ENCODE assay signal across 7 cellular contexts in genomic region chr17:78159575-78160158, GRCh38. TPM values are rescaled to one million over a fixed set of nuclear protein-coding genes. Genes with fewer than 3 reads are reported as not detected.
A peak's percentile ranks its signal among the peaks of the same experiment; 100 is the strongest.
DNase-seq lines count a peak whose midpoint lies in the region; ATAC-seq and TF ChIP-seq lines count a peak whose summit lies in the region.

No MANE protein-coding gene starts in this region.

- intact Hi-C loops in adrenal gland (cut with DNase I) = no loop called here

- no peak overlapping the region for H3K27ac ChIP-seq in trophoblast cell (ENCODE audit: low read depth, low read length)
- no peak overlapping the region for H3K27ac ChIP-seq in adrenal gland

- H3K36me3 Mint-ChIP-seq in activated T-cell treated with anti-CD3 and anti-CD28 coated beads, Interleukin-2, amount 50 U/mL, for 72 hours (ENCODE audit: insufficient read depth in 2 of 2) = no peaks in the 10 kb centered on the region
- no peaks in the 10 kb centered on the region for H3K36me3 Mint-ChIP-seq in natural killer cell treated with Interleukin-12 subunit alpha and Interleukin-12 subunit beta and Interleukin-15 and Interleukin-18, amount 100 ng/mL, for 72 hours

- no peaks in the 10 kb centered on the region for H3K27me3 Mint-ChIP-seq in activated T-cell treated with anti-CD3 and anti-CD28 coated beads, Interleukin-2, amount 50 U/mL, for 72 hours (ENCODE audit: low read depth)
- peaks cover 0 to 3% of the 10 kb centered on the region in 2 donors for H3K27me3 Mint-ChIP-seq in natural killer cell treated with Interleukin-12 subunit alpha and Interleukin-12 subunit beta and Interleukin-15 and Interleukin-18, amount 100 ng/mL, for 72 hours

- H3K36me3 ChIP-seq in trophoblast cell (ENCODE audit: control insufficient read depth in 1 of 2, insufficient read depth in 2 of 2, low read length in 2 of 2) = no peaks in the 10 kb centered on the region
- H3K36me3 ChIP-seq in adrenal gland (replicated peaks in 1 of 2) = no peaks in the 10 kb centered on the region

- H3K27ac Mint-ChIP-seq in activated T-cell treated with anti-CD3 and anti-CD28 coated beads, Interleukin-2, amount 50 U/mL, for 72 hours = peak overlapping the region; percentile 74
- no peak overlapping the region for H3K27ac Mint-ChIP-seq in natural killer cell treated with Interleukin-12 subunit alpha and Interleukin-12 subunit beta and Interleukin-15 and Interleukin-18, amount 100 ng/mL, for 72 hours

- H3K18ac ChIP-seq in trophoblast cell (ENCODE audit: low read length) = no peak overlapping the region

- no peak overlapping the region for H3K9ac ChIP-seq in trophoblast cell (ENCODE audit: low read length)

- no peak overlapping the region for H2AK5ac ChIP-seq in trophoblast cell (ENCODE audit: low read length)

- no peak overlapping the region for H3K14ac ChIP-seq in trophoblast cell (ENCODE audit: low read length)

- H3K4me3 ChIP-seq in trophoblast cell (ENCODE audit: low read depth, low read length) = no peak overlapping the region
- H3K4me3 ChIP-seq in adrenal gland = no peak overlapping the region

- no peak overlapping the region for H2BK120ac ChIP-seq in trophoblast cell (ENCODE audit: insufficient read depth, low read length, poor library complexity)

- no peak overlapping the region for H4K8ac ChIP-seq in trophoblast cell (ENCODE audit: low read depth, low read length)

- no peak overlapping the region for H3K4me2 ChIP-seq in trophoblast cell (ENCODE audit: low read length)

- H2BK5ac ChIP-seq in trophoblast cell (ENCODE audit: low read depth, low read length, poor library complexity) = no peak overlapping the region

- no peak overlapping the region for H2AFZ ChIP-seq in trophoblast cell (ENCODE audit: insufficient read depth, low read length, poor library complexity)

- peak overlapping the region; percentile 12 to 32 for H3K4me3 Mint-ChIP-seq in activated T-cell treated with anti-CD3 and anti-CD28 coated beads, Interleukin-2, amount 50 U/mL, for 72 hours
- no peak overlapping the region for H3K4me3 Mint-ChIP-seq in natural killer cell treated with Interleukin-12 subunit alpha and Interleukin-12 subunit beta and Interleukin-15 and Interleukin-18, amount 100 ng/mL, for 72 hours

- H3K4me1 ChIP-seq in trophoblast cell (ENCODE audit: control insufficient read depth in 1 of 2, insufficient read depth in 2 of 2, low read length in 2 of 2) (no peaks in the 10 kb centered on the region), adrenal gland (replicated peaks in 1 of 2) (no peaks in the 10 kb centered on the region)

- DNase-seq in GM13977 (ENCODE audit: low spot score) (peak; percentile 47), trophoblast cell (peak; percentile 57 to 78), inferior parietal cortex (ENCODE audit: extremely low spot score) (no peak), adrenal gland (no peak)
- no peak for DNase-seq in activated T-cell treated with anti-CD3 and anti-CD28 coated beads, Interleukin-2, amount 50 U/mL, for 72 hours
- DNase-seq in natural killer cell treated with Interleukin-12 subunit alpha and Interleukin-12 subunit beta and Interleukin-15 and Interleukin-18, amount 100 ng/mL, for 72 hours (ENCODE audit: low spot score) = no peak

- WGBS in trophoblast cell (ENCODE audit: extremely low coverage, insufficient coverage, insufficient read length) = no CpG with 5 or more reads among the region's 10 CpGs
- WGBS in adrenal gland, 4 donors = 75 to 84% (median 79%) methylated on average over 10 of the region's 10 CpGs

- peaks cover 17% of the 10 kb centered on the region for H3K4me1 Mint-ChIP-seq in activated T-cell treated with anti-CD3 and anti-CD28 coated beads, Interleukin-2, amount 50 U/mL, for 72 hours (ENCODE audit: low read depth)
- H3K4me1 Mint-ChIP-seq in natural killer cell treated with Interleukin-12 subunit alpha and Interleukin-12 subunit beta and Interleukin-15 and Interleukin-18, amount 100 ng/mL, for 72 hours (ENCODE audit: low read depth in 2 of 2) = peaks cover 0 to 7% of the 10 kb centered on the region in 2 donors

- no peak overlapping the region for H3K23ac ChIP-seq in trophoblast cell (ENCODE audit: low read length)

- no peak for TF ChIP-seq CTCF in GM13977 (IDR thresholded peaks at IDR 0.05; ENCODE audit: extremely low read depth, insufficient read depth, missing control alignments)
- TF ChIP-seq CTCF in adrenal gland (IDR thresholded peaks at IDR 0.05) = no peak

- H3K27me3 ChIP-seq in trophoblast cell (ENCODE audit: insufficient read depth, low read length) (no peaks in the 10 kb centered on the region), adrenal gland (no peaks in the 10 kb centered on the region)

- H3K9me3 ChIP-seq in trophoblast cell (ENCODE audit: insufficient read depth, low read depth, low read length) (peaks cover 2% of the 10 kb centered on the region), adrenal gland (replicated peaks in 1 of 3) (no peaks in the 10 kb centered on the region)

- H3K79me1 ChIP-seq in trophoblast cell (ENCODE audit: low read length) = no peaks in the 10 kb centered on the region

- H3K4ac ChIP-seq in trophoblast cell (ENCODE audit: low read depth, low read length) = no peak overlapping the region

- no peaks in the 10 kb centered on the region for H3K9me3 Mint-ChIP-seq in activated T-cell treated with anti-CD3 and anti-CD28 coated beads, Interleukin-2, amount 50 U/mL, for 72 hours
- H3K9me3 Mint-ChIP-seq in natural killer cell treated with Interleukin-12 subunit alpha and Interleukin-12 subunit beta and Interleukin-15 and Interleukin-18, amount 100 ng/mL, for 72 hours = no peaks in the 10 kb centered on the region

- in situ Hi-C loops in GM13977 (cut with MboI; ENCODE audit: low pct_unique_long_range_greater_than_20kb, low sequenced_read_pairs, unreplicated experiment) = no loop called here

- no peak for TF ChIP-seq POLR2A in adrenal gland (IDR thresholded peaks at IDR 0.05)

- H4K91ac ChIP-seq in trophoblast cell (ENCODE audit: low read depth, low read length) = no peak overlapping the region

- no peak overlapping the region for H2BK12ac ChIP-seq in trophoblast cell (ENCODE audit: low read length)

- peak; percentile 38 for ATAC-seq in HG02798 (IDR thresholded peaks at IDR 0.05; ENCODE audit: poor library complexity, unreplicated experiment)
- ATAC-seq in activated T-cell treated with anti-CD3 and anti-CD28 coated beads, Interleukin-2, amount 50 U/mL, for 72 hours (replicated peaks in 1 of 2) = peak; percentile 72 to 80
- ATAC-seq in natural killer cell treated with Interleukin-12 subunit alpha and Interleukin-12 subunit beta and Interleukin-15 and Interleukin-18, amount 100 ng/mL, for 72 hours = no peak

- H3K79me2 ChIP-seq in trophoblast cell (ENCODE audit: control insufficient read depth, insufficient read depth, low read length, poor library complexity) = no peaks in the 10 kb centered on the region

- H4K12ac ChIP-seq in trophoblast cell (ENCODE audit: low read depth, low read length) = no peak overlapping the region

RNA-seq across cellular contexts. Expression of gene SYNGR2, which starts 8.7 kb away (rescaled TPM):
- total RNA-seq in activated T-cell treated with anti-CD3 and anti-CD28 coated beads, Interleukin-2, amount 50 U/mL, for 72 hours = 10 to 100 TPM; 87.6 to 92.0 TPM
- 30.3 and 34.2 TPM in 2 replicates for polyA plus RNA-seq in trophoblast cell (2013)
- 100 to 1,000 TPM in 1 of 2 donors, 10 to 100 TPM in 1; 84.9 to 120 TPM for total RNA-seq in natural killer cell treated with Interleukin-12 subunit alpha and Interleukin-12 subunit beta and Interleukin-15 and Interleukin-18, amount 100 ng/mL, for 72 hours
- 10 to 100 TPM; 36.3 to 98.1 (median 62.9) TPM for total RNA-seq in adrenal gland
- polyA plus RNA-seq in adrenal gland = 10 to 100 TPM; 32.7 to 85.5 (median 38.9) TPM

RNA-seq across cellular contexts. Expression of gene C17orf99, which starts 13.5 kb away (rescaled TPM):
- total RNA-seq in activated T-cell treated with anti-CD3 and anti-CD28 coated beads, Interleukin-2, amount 50 U/mL, for 72 hours = under 1 TPM in 1 of 2 donors, not detected in 1; 0.58 TPM
- not detected in 2 replicates for polyA plus RNA-seq in trophoblast cell (2013)
- total RNA-seq in natural killer cell treated with Interleukin-12 subunit alpha and Interleukin-12 subunit beta and Interleukin-15 and Interleukin-18, amount 100 ng/mL, for 72 hours = not detected
- total RNA-seq in adrenal gland = not detected
- not detected for polyA plus RNA-seq in adrenal gland

RNA-seq across cellular contexts. Expression of gene TK1, which starts 27.2 kb away (rescaled TPM):
- total RNA-seq in activated T-cell treated with anti-CD3 and anti-CD28 coated beads, Interleukin-2, amount 50 U/mL, for 72 hours = 10 to 100 TPM; 90.6 to 90.9 TPM
- polyA plus RNA-seq in trophoblast cell (2013) = 55.5 and 56.1 TPM in 2 replicates
- total RNA-seq in natural killer cell treated with Interleukin-12 subunit alpha and Interleukin-12 subunit beta and Interleukin-15 and Interleukin-18, amount 100 ng/mL, for 72 hours = 100 to 1,000 TPM in 1 of 2 donors, 10 to 100 TPM in 1; 66.8 to 138 TPM
- total RNA-seq in adrenal gland = 1 to 10 TPM; 2.0 to 8.5 (median 2.5) TPM
- 1 to 10 TPM; 1.3 to 2.6 (median 1.6) TPM for polyA plus RNA-seq in adrenal gland

RNA-seq across cellular contexts. Expression of gene AFMID, which starts 27.5 kb away (rescaled TPM):
- total RNA-seq in activated T-cell treated with anti-CD3 and anti-CD28 coated beads, Interleukin-2, amount 50 U/mL, for 72 hours = 10 to 100 TPM; 23.1 to 34.1 TPM
- 14.8 and 16.0 TPM in 2 replicates for polyA plus RNA-seq in trophoblast cell (2013)
- total RNA-seq in natural killer cell treated with Interleukin-12 subunit alpha and Interleukin-12 subunit beta and Interleukin-15 and Interleukin-18, amount 100 ng/mL, for 72 hours = 10 to 100 TPM; 17.0 to 49.7 TPM
- total RNA-seq in adrenal gland = 10 to 100 TPM in 7 of 8 donors, 1 to 10 TPM in 1; 4.5 to 32.9 (median 21.9) TPM
- 10 to 100 TPM in 1 of 3 donors, 1 to 10 TPM in 2; 9.0 to 16.3 (median 9.1) TPM for polyA plus RNA-seq in adrenal gland

RNA-seq across cellular contexts. Expression of gene TMC8, which starts 29.1 kb away (rescaled TPM):
- 100 to 1,000 TPM; 102 to 124 TPM for total RNA-seq in activated T-cell treated with anti-CD3 and anti-CD28 coated beads, Interleukin-2, amount 50 U/mL, for 72 hours
- polyA plus RNA-seq in trophoblast cell (2013) = 0.26 and 0.70 TPM in 2 replicates
- 100 to 1,000 TPM in 1 of 2 donors, 10 to 100 TPM in 1; 87.1 to 209 TPM for total RNA-seq in natural killer cell treated with Interleukin-12 subunit alpha and Interleukin-12 subunit beta and Interleukin-15 and Interleukin-18, amount 100 ng/mL, for 72 hours
- total RNA-seq in adrenal gland = 10 to 100 TPM in 3 of 8 donors, 1 to 10 TPM in 5; 2.2 to 13.2 (median 6.8) TPM
- polyA plus RNA-seq in adrenal gland = 10 to 100 TPM in 1 of 3 donors, 1 to 10 TPM in 1, under 1 TPM in 1; 0.99 to 28.8 (median 6.0) TPM

Comparison
In these comparisons a context has a peak if more than half of its experiments do, and no peak if none do; other contexts are left out.
1. DNase-seq: peak in GM13977 (single experiment) and trophoblast cell (2 of 2); none in activated T-cell treated with anti-CD3 and anti-CD28 coated beads, Interleukin-2, amount 50 U/mL, for 72 hours (0 of 2), inferior parietal cortex (single experiment), natural killer cell treated with Interleukin-12 subunit alpha and Interleukin-12 subunit beta and Interleukin-15 and Interleukin-18, amount 100 ng/mL, for 72 hours (single experiment) and adrenal gland (0 of 7).
2. ATAC-seq: peak in HG02798 (single experiment) and activated T-cell treated with anti-CD3 and anti-CD28 coated beads, Interleukin-2, amount 50 U/mL, for 72 hours (2 of 2); none in natural killer cell treated with Interleukin-12 subunit alpha and Interleukin-12 subunit beta and Interleukin-15 and Interleukin-18, amount 100 ng/mL, for 72 hours (0 of 2).
3. RNA of gene TK1, which starts 27.2 kb away (total RNA-seq): 66.8 to 138 TPM in natural killer cell treated with Interleukin-12 subunit alpha and Interleukin-12 subunit beta and Interleukin-15 and Interleukin-18, amount 100 ng/mL, for 72 hours and 90.6 to 90.9 TPM in activated T-cell treated with anti-CD3 and anti-CD28 coated beads, Interleukin-2, amount 50 U/mL, for 72 hours; 2.0 to 8.5 TPM in adrenal gland; every median in the first group is over 4 times any median in the second.